Comparison of ENCODE assay signal across 9 cellular contexts in genomic region chr2:98936133-98936916, GRCh38. TPM values are rescaled to one million over a fixed set of nuclear protein-coding genes. Genes with fewer than 3 reads are reported as not detected.
DNase-seq lines count a peak whose midpoint lies in the region; ATAC-seq and TF ChIP-seq lines count a peak whose summit lies in the region.
"Had no signal": no experiment of that assay in that cellular context is flagged by ENCODE, and none has a peak within 500 bp of the region (broad histone marks: within the 10 kb centered on the region; RNA-seq: fewer than 3 reads in every experiment).

A gene with protein sequence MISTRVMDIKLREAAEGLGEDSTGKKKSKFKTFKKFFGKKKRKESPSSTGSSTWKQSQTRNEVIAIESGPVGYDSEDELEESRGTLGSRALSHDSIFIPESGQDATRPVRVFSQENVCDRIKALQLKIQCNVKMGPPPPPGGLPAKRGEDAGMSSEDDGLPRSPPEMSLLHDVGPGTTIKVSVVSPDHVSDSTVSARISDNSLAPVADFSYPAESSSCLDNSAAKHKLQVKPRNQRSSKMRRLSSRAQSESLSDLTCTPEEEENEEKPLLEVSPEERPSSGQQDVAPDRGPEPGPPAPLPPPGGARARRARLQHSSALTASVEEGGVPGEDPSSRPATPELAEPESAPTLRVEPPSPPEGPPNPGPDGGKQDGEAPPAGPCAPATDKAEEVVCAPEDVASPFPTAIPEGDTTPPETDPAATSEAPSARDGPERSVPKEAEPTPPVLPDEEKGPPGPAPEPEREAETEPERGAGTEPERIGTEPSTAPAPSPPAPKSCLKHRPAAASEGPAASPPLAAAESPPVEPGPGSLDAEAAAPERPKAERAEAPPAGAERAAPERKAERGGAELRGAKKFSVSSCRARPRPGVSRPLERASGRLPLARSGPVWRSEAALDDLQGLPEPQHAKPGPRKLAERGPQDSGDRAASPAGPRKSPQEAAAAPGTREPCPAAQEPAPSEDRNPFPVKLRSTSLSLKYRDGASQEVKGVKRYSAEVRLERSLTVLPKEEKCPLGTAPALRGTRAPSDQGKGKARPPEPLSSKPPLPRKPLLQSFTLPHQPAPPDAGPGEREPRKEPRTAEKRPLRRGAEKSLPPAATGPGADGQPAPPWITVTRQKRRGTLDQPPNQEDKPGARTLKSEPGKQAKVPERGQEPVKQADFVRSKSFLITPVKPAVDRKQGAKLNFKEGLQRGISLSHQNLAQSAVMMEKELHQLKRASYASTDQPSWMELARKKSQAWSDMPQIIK (minus strand): TSS chr2:98936225. CDS start chr2:98846800, 89,425 bp downstream.

- peak; percentile 9 to 32 for DNase-seq in NCI-H2081 (lab: John Stamatoyannopoulos, UW)
- no peak for DNase-seq in NCI-H2081 treated with DMSO at 0.1 percent for 48 hours (lab: John Stamatoyannopoulos, UW)
- DNase-seq in epithelial cell of esophagus (ENCODE audit: low read depth), result peak; percentile 63
- peak in 2 of 10 donors; percentile 16 to 25 for DNase-seq in naive thymus-derived CD8-positive, alpha-beta T cell
- peak; percentile 74 for DNase-seq in upper lobe of right lung
- no peak for DNase-seq in NCI-H1694 (lab: John Stamatoyannopoulos, UW)

- H3K4me1 ChIP-seq in upper lobe of right lung, result peaks cover 8% of the 10 kb centered on the region

- no peak within 1 kb of the TSS for H3K27ac Mint-ChIP-seq in naive thymus-derived CD8-positive, alpha-beta T cell

- peak; percentile 70 to 74 for ATAC-seq in naive thymus-derived CD8-positive, alpha-beta T cell
- ATAC-seq in upper lobe of right lung (peak; percentile 82), GM18511 (IDR thresholded peaks at IDR 0.05; ENCODE audit: unreplicated experiment) (no peak)

- no peaks in the 10 kb centered on the region for H3K36me3 ChIP-seq in upper lobe of right lung

- peaks cover 34% of the 10 kb centered on the region for H3K27me3 ChIP-seq in upper lobe of right lung

- no peaks in the 10 kb centered on the region for H3K9me3 Mint-ChIP-seq in naive thymus-derived CD8-positive, alpha-beta T cell

- TF ChIP-seq CTCF in VCaP (conservative IDR thresholded peaks at IDR 0.05) (peak; percentile 45), epithelial cell of esophagus (IDR thresholded peaks at IDR 0.05; ENCODE audit: insufficient read depth, low read depth, low read length, missing control alignments) (no peak), upper lobe of right lung (IDR thresholded peaks at IDR 0.05) (no peak)

- no peaks in the 10 kb centered on the region for H3K9me3 ChIP-seq in upper lobe of right lung

- peaks cover 37 to 73% (median 56%) of the 10 kb centered on the region in 5 donors for H3K27me3 Mint-ChIP-seq in naive thymus-derived CD8-positive, alpha-beta T cell

- POLR2A ChIA-PET in naive thymus-derived CD8-positive, alpha-beta T cell (lab: Charles Lee), result no interaction called here

- H3K27ac ChIP-seq in VCaP (peak within 1 kb of the TSS; percentile 22; the same call in 1 of the 2 replicates), upper lobe of right lung (no peak within 1 kb of the TSS)

- H3K4me3 Mint-ChIP-seq in naive thymus-derived CD8-positive, alpha-beta T cell, result peak within 1 kb of the TSS; percentile 74 to 86 (median 80)

- intact Hi-C loops in upper lobe of right lung (cut with DNase I), result no loop called here

- no peaks in the 10 kb centered on the region for H3K36me3 Mint-ChIP-seq in naive thymus-derived CD8-positive, alpha-beta T cell

- H3K4me3 ChIP-seq in epithelial cell of esophagus (ENCODE audit: low read length), result peak within 1 kb of the TSS; percentile 30
- peak within 1 kb of the TSS; percentile 51 for H3K4me3 ChIP-seq in upper lobe of right lung

- H3K4me1 Mint-ChIP-seq in naive thymus-derived CD8-positive, alpha-beta T cell, result peaks cover 0 to 20% (median 15%) of the 10 kb centered on the region in 4 donors

RNA-seq across cellular contexts. Expression of the gene that starts here (rescaled TPM):
- 1 to 10 TPM in 1 of 2 experiments, under 1 TPM in 1; 0.88 to 2.0 TPM for total RNA-seq in naive thymus-derived CD8-positive, alpha-beta T cell
- polyA plus RNA-seq in naive thymus-derived CD8-positive, alpha-beta T cell, result under 1 TPM; 0.12 to 0.81 (median 0.49) TPM
- total RNA-seq in upper lobe of right lung, result 33.3 TPM
- polyA plus RNA-seq: BJ had no signal

Comparison
In these comparisons a context has a peak if more than half of its experiments do, and no peak if none do; other contexts are left out.
1. RNA of the gene that starts here (total RNA-seq): 33.3 TPM in upper lobe of right lung (single experiment); 0.88 to 2.0 TPM in naive thymus-derived CD8-positive, alpha-beta T cell; every median in the first group is over 10 times any median in the second.
2. DNase-seq: peak in NCI-H2081 (2 of 2), epithelial cell of esophagus (single experiment) and upper lobe of right lung (single experiment); none in NCI-H2081 treated with DMSO at 0.1 percent for 48 hours (single experiment) and NCI-H1694 (single experiment).